Comparison of ENCODE assay signal across 8 cellular contexts in genomic region chr16:1771072-1771863, GRCh38. TPM values are rescaled to one million over a fixed set of nuclear protein-coding genes. Genes with fewer than 3 reads are reported as not detected.
DNase-seq lines count a peak whose midpoint lies in the region; ATAC-seq, FAIRE-seq and TF ChIP-seq lines count a peak whose summit lies in the region.

NME3 (minus strand) TSS chr16:1771543; CDS start chr16:1771534, 9 bp downstream.

- peak; percentile 40 for FAIRE-seq in HTR-8/SVneo (lab: Jason Lieb, UNC)

- TF ChIP-seq CTCF in psoas muscle (IDR thresholded peaks at IDR 0.05) (no peak), upper lobe of left lung (IDR thresholded peaks at IDR 0.05) (no peak)

- peak; percentile 17 for DNase-seq in DMS79 (lab: John Stamatoyannopoulos, UW)
- peak; percentile 59 for DNase-seq in HTR-8/SVneo (ENCODE audit: insufficient read length, low spot score)
- DNase-seq in amygdala (lab: John Stamatoyannopoulos, UW) = peak in 51 of 56 donors; percentile 10 to 79 (median 46)
- DNase-seq in left ventricle myocardium superior = peak; percentile 92
- DNase-seq in psoas muscle = peak; percentile 81 to 88
- DNase-seq in upper lobe of left lung = peak; percentile 82 to 98

- H3K4me3 ChIP-seq in psoas muscle (peak within 1 kb of the TSS; percentile 76), upper lobe of left lung (peak within 1 kb of the TSS; percentile 74 to 99 (median 98))

- no peak for TF ChIP-seq EP300 in upper lobe of left lung (IDR thresholded peaks at IDR 0.05)

- ATAC-seq in left ventricle myocardium superior = peak; percentile 64
- peak; percentile 42 to 57 (median 54) for ATAC-seq in psoas muscle
- peak; percentile 35 to 80 for ATAC-seq in upper lobe of left lung (ENCODE audit: low FRiP score in 2 of 2)
- ATAC-seq in GM18861 (IDR thresholded peaks at IDR 0.05; ENCODE audit: unreplicated experiment) = no peak

- H3K27ac ChIP-seq in psoas muscle (peak within 1 kb of the TSS; percentile 90), upper lobe of left lung (peak within 1 kb of the TSS; percentile 89 to 98 (median 94))

- peaks cover 18% of the 10 kb centered on the region for H3K4me1 ChIP-seq in psoas muscle
- H3K4me1 ChIP-seq in upper lobe of left lung = peaks cover 31 to 52% (median 37%) of the 10 kb centered on the region in 4 donors

- peaks cover 4 to 48% of the 10 kb centered on the region in 2 donors for H3K36me3 ChIP-seq in psoas muscle (ENCODE audit: insufficient read depth in 1 of 2, low read depth in 1 of 2)
- peaks cover 5 to 51% (median 38%) of the 10 kb centered on the region in 4 donors for H3K36me3 ChIP-seq in upper lobe of left lung

- no peaks in the 10 kb centered on the region for H3K27me3 ChIP-seq in psoas muscle (ENCODE audit: insufficient read depth in 3 of 3, low read length in 2 of 3)
- H3K27me3 ChIP-seq in upper lobe of left lung = no peaks in the 10 kb centered on the region

- H3K9me3 ChIP-seq in psoas muscle (no peaks in the 10 kb centered on the region), upper lobe of left lung (no peaks in the 10 kb centered on the region)

- intact Hi-C loops in T-helper 2 cell treated with Interferon-gamma antibody and Interleukin-4, amounts not matched to agents 100 ng/mL and 5 ng/mL, for 36 hours (cut with micrococcal nuclease) = loop anchor here (5.0 kb wide), 2 partner anchors 64 to 186 kb away; partner anchors contain the start of genes MAPK8IP3 and NDUFB10
- intact Hi-C loops in left ventricle myocardium superior (cut with micrococcal nuclease) (no loop called here), psoas muscle (cut with DNase I) (loop anchor here (5.0 to 10.0 kb wide), 2 partner anchors 64 to 174 kb away; partner anchors contain the start of genes MAPK8IP3 (in 1 of the 2) and MSRB1 (in 1 of the 2))

- WGBS in psoas muscle, 3 donors = 0 to 1% (median 1%) methylated on average over 42 to 91 of the region's 91 CpGs
- WGBS in upper lobe of left lung, 2 donors = 0 to 1% methylated on average over 11 to 37 of the region's 91 CpGs

- TF ChIP-seq POLR2A in upper lobe of left lung (IDR thresholded peaks at IDR 0.05) = peak in 1 of 4 donors; percentile 7

RNA-seq across cellular contexts. Expression of gene NME3, which starts in this region (rescaled TPM):
- 33.3 and 34.3 TPM in 2 replicates for total RNA-seq in T-helper 2 cell treated with Interferon-gamma antibody and Interleukin-4, amounts not matched to agents 100 ng/mL and 5 ng/mL, for 36 hours
- 38.3 TPM for total RNA-seq in left ventricle myocardium superior
- total RNA-seq in psoas muscle = 10 to 100 TPM in 3 of 4 donors, 1 to 10 TPM in 1; 9.9 to 23.8 (median 13.8) TPM
- 10 to 100 TPM; 18.8 to 27.1 (median 22.4) TPM for polyA plus RNA-seq in psoas muscle
- 100 to 1,000 TPM in 2 of 6 donors, 10 to 100 TPM in 4; 57.8 to 155 (median 78.9) TPM for total RNA-seq in upper lobe of left lung

Comparison
In these comparisons a context has a peak if more than half of its experiments do, and no peak if none do; other contexts are left out.
1. DNase-seq: peak in every context shown above with its lines; median percentile 92 in left ventricle myocardium superior; 90 in upper lobe of left lung; 84 in psoas muscle; 59 in HTR-8/SVneo; 46 in amygdala; 17 in DMS79.